ENCODE assay signal across 22 cellular contexts in the genomic region with DNA sequence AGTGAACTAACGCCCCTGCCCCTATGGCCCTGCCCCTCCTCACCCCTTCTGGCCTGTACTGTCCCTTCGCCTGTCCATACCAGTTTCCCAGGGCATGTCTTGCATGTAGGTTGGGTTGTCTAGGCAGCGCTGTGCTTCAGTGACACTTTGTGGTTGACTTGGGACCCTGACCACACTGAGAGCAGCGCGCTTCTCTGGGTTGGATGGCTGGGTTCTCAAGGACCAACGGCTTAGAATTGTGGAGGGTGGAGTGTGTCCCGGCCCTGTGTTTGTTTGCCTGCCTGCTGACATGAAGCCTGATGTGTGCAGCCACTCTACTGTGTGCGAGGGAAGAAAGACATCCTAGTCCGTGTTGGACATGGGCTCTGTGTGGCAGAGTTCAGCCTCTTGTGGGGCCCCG. TPM values are rescaled to one million over a fixed set of nuclear protein-coding genes. Genes with fewer than 3 reads are reported as not detected.
DNase-seq lines count a peak whose midpoint lies in the region; ATAC-seq, FAIRE-seq and TF ChIP-seq lines count a peak whose summit lies in the region.
"Had no signal": no experiment of that assay in that cellular context is flagged by ENCODE, and none has a peak within 500 bp of the region (broad histone marks: within the 10 kb centered on the region; RNA-seq: fewer than 3 reads in every experiment).

No MANE protein-coding gene starts in this region.

- no peak overlapping the region for H2AK5ac ChIP-seq in H9 (ENCODE audit: insufficient read length, low read length)

- no peaks in the 10 kb centered on the region for H3K36me3 ChIP-seq in parathyroid adenoma (ENCODE audit: control insufficient read depth, insufficient read depth, low read length)
- H3K36me3 ChIP-seq: esophagus muscularis mucosa, gastroesophageal sphincter, HAP-1, tibial artery had no signal

- H4K20me1 ChIP-seq in H9 (ENCODE audit: control insufficient read depth, insufficient read depth, insufficient read length): no peaks in the 10 kb centered on the region

- H3K27ac ChIP-seq in CD4-positive, alpha-beta T cell (ENCODE audit: low read depth, low read length): no peak overlapping the region
- H3K27ac ChIP-seq in H9 (ENCODE audit: insufficient read length, low read depth, low read length): no peak overlapping the region
- H3K27ac ChIP-seq in parathyroid adenoma: peak overlapping the region; percentile 25
- H3K27ac ChIP-seq: esophagus muscularis mucosa, gastroesophageal sphincter, tibial artery had no signal

- H3K79me1 ChIP-seq in H9 (ENCODE audit: insufficient read depth, low read depth, low read length, poor library complexity, severe bottlenecking): peaks cover 17% of the 10 kb centered on the region

- H2BK15ac ChIP-seq in H9 (ENCODE audit: low read depth, low read length): no peak overlapping the region

- peaks cover 85% of the 10 kb centered on the region; the same call in 1 of the 2 replicates for H3K79me2 ChIP-seq in H9 (ENCODE audit: insufficient read depth, low read length)
- peaks cover 92% of the 10 kb centered on the region for H3K79me2 ChIP-seq in parathyroid adenoma

- H3K4me2 ChIP-seq in H9 (ENCODE audit: insufficient read depth, insufficient read length, low read length): no peak overlapping the region
- no peak overlapping the region for H3K4me2 ChIP-seq in parathyroid adenoma (ENCODE audit: low read length)

- no peak overlapping the region for H3K4me3 Mint-ChIP-seq in CD4-positive, alpha-beta T cell
- no peak overlapping the region for H3K4me3 Mint-ChIP-seq in H9

- no peak overlapping the region for H3K9ac ChIP-seq in H9 (ENCODE audit: extremely low read depth, insufficient read length, low read length)
- H3K9ac ChIP-seq in parathyroid adenoma: no peak overlapping the region

- no peak overlapping the region; the same call in 1 of the 2 replicates for H3K14ac ChIP-seq in H9 (ENCODE audit: insufficient read depth, low read length)

- H3K27me3 ChIP-seq in CD4-positive, alpha-beta T cell (ENCODE audit: control insufficient read depth, insufficient read depth, low read length): no peaks in the 10 kb centered on the region
- no peaks in the 10 kb centered on the region for H3K27me3 ChIP-seq in H9 (ENCODE audit: insufficient read depth, low read length)
- H3K27me3 ChIP-seq in parathyroid adenoma (ENCODE audit: control insufficient read depth, insufficient read depth, low read length): no peaks in the 10 kb centered on the region
- H3K27me3 ChIP-seq: esophagus muscularis mucosa, gastroesophageal sphincter, tibial artery had no signal

- H3K27ac Mint-ChIP-seq in CD4-positive, alpha-beta T cell: peak overlapping the region; percentile 68
- peak overlapping the region; percentile 5 to 69 (median 62); a peak in 3 of 7 replicates for H3K27ac Mint-ChIP-seq in H9

- ATAC-seq in CD4-positive, alpha-beta T cell (ENCODE audit: poor library complexity): no peak
- ATAC-seq in esophagus mucosa: peak; percentile 5
- ATAC-seq: gastroesophageal sphincter, Panc1 had no signal

- DNase-seq in CD4-positive, alpha-beta T cell: no peak
- DNase-seq in H9 (no peak), H54 (ENCODE audit: insufficient read length, low spot score) (no peak), NCI-H1930 (lab: John Stamatoyannopoulos, UW) (no peak), NOMO-1 treated with dmso at 0.1 percent for 144 hours (lab: John Stamatoyannopoulos, UW; ENCODE audit: unreplicated experiment) (no peak)
- DNase-seq: activated CD4-positive, alpha-beta T cell treated with anti-CD3 and anti-CD28 coated beads for 1 hour; anterior cingulate cortex; central memory CD4-positive, alpha-beta T cell; mesenchymal stem cell; NCI-H1417 treated with DMSO at 0.1 percent for 48 hours; NCI-H2171; NCI-H774; right cardiac atrium; T1000; tibial artery had no signal

- no peak overlapping the region for H4K91ac ChIP-seq in H9 (ENCODE audit: insufficient read length, low read depth, low read length)

- peaks cover 80% of the 10 kb centered on the region for H3K4me1 Mint-ChIP-seq in CD4-positive, alpha-beta T cell (ENCODE audit: low read depth)
- peaks cover 40 to 59% of the 10 kb centered on the region in 2 experiments for H3K4me1 Mint-ChIP-seq in H9

- no peak overlapping the region for H3K4me3 ChIP-seq in parathyroid adenoma (ENCODE audit: low read depth, low read length)
- H3K4me3 ChIP-seq: esophagus muscularis mucosa, gastroesophageal sphincter, HAP-1, tibial artery had no signal

- H4K8ac ChIP-seq in H9 (replicated peaks; ENCODE audit: insufficient read length, low read depth, low read length): no peak overlapping the region

- no peak overlapping the region for H4K5ac ChIP-seq in H9 (ENCODE audit: insufficient read length, low read depth, low read length)

- no peak overlapping the region for H3T11ph ChIP-seq in H9 (ENCODE audit: low read length)

- H2BK20ac ChIP-seq in H9 (ENCODE audit: low read depth, low read length, poor library complexity, severe bottlenecking): no peak overlapping the region

- H3K27me3 Mint-ChIP-seq in CD4-positive, alpha-beta T cell: no peaks in the 10 kb centered on the region
- H3K27me3 Mint-ChIP-seq in H9 (ENCODE audit: low read depth): no peaks in the 10 kb centered on the region

- no peak overlapping the region for H3K4ac ChIP-seq in H9 (ENCODE audit: low read depth, low read length)

- CTCF ChIA-PET in CD4-positive, alpha-beta T cell (lab: Charles Lee): no interaction called here

- no peak overlapping the region for H2BK12ac ChIP-seq in H9 (ENCODE audit: insufficient read length, low read depth, low read length)

- H3K23ac ChIP-seq in H9 (ENCODE audit: insufficient read length, low read depth, low read length): no peak overlapping the region

- no peak for TF ChIP-seq POLR2A in H54 (IDR thresholded peaks at IDR 0.05; ENCODE audit: low read depth, low read length)

- H3K56ac ChIP-seq in H9 (ENCODE audit: insufficient read length, low read depth, low read length): no peak overlapping the region

- H3K4me1 ChIP-seq in H9 (ENCODE audit: insufficient read depth, low read length) (peaks cover 2% of the 10 kb centered on the region), parathyroid adenoma (peaks cover 11% of the 10 kb centered on the region)
- H3K4me1 ChIP-seq: HAP-1 had no signal

- H3K9me3 ChIP-seq in CD4-positive, alpha-beta T cell (ENCODE audit: control insufficient read depth, low read length): no peaks in the 10 kb centered on the region
- H3K9me3 ChIP-seq in H9 (ENCODE audit: control insufficient read depth, low read depth, low read length) (no peaks in the 10 kb centered on the region), parathyroid adenoma (ENCODE audit: control insufficient read depth, low read length) (no peaks in the 10 kb centered on the region)
- H3K9me3 ChIP-seq: esophagus muscularis mucosa, gastroesophageal sphincter, HAP-1, tibial artery had no signal

- no peaks in the 10 kb centered on the region for H3K36me3 Mint-ChIP-seq in CD4-positive, alpha-beta T cell (ENCODE audit: low read depth)
- peaks cover 0 to 10% (median 4%) of the 10 kb centered on the region in 3 experiments; a peak in 4 of 7 replicates for H3K36me3 Mint-ChIP-seq in H9 (ENCODE audit: insufficient read depth in 1 of 3, low read depth in 3 of 3)

- H2BK5ac ChIP-seq in H9 (ENCODE audit: insufficient read length, low read length): no peak overlapping the region

- H3K18ac ChIP-seq in H9 (ENCODE audit: insufficient read length, low read depth, low read length): no peak overlapping the region

- TF ChIP-seq CTCF in CD4-positive, alpha-beta T cell (IDR thresholded peaks at IDR 0.05): no peak
- TF ChIP-seq CTCF in H9 (conservative IDR thresholded peaks at IDR 0.05) (no peak), parathyroid adenoma (IDR thresholded peaks at IDR 0.05) (no peak)

- no CpG with 5 or more reads among the region's 10 CpGs for WGBS in H9 (ENCODE audit: extremely low coverage, insufficient read length, low lambda C conversion rate)

- no peaks in the 10 kb centered on the region for H3K9me3 Mint-ChIP-seq in CD4-positive, alpha-beta T cell
- H3K9me3 Mint-ChIP-seq in H9: no peaks in the 10 kb centered on the region

- H3K23me2 ChIP-seq in H9 (ENCODE audit: insufficient read length, low read depth, low read length, poor library complexity, severe bottlenecking): no peaks in the 10 kb centered on the region

- no peak for FAIRE-seq in H54 (lab: Jason Lieb, UNC)
- FAIRE-seq: G401.6 had no signal

- POLR2A ChIA-PET in CD4-positive, alpha-beta T cell (lab: Charles Lee): no interaction called here

- H2AFZ ChIP-seq in H9 (ENCODE audit: low read length) (no peak overlapping the region), parathyroid adenoma (no peak overlapping the region)

- intact Hi-C loops in CD4-positive, alpha-beta T cell (cut with DNase I, micrococcal nuclease): no loop called here

- no peak overlapping the region for H2BK120ac ChIP-seq in H9 (ENCODE audit: low read depth, low read length, poor library complexity, severe bottlenecking)

RNA-seq across cellular contexts. Expression of a gene that starts 15.9 kb away (rescaled TPM):
- 100 to 1,000 TPM; 104 to 107 TPM for total RNA-seq in CD4-positive, alpha-beta T cell
- total RNA-seq in H9 (2021): 189 and 198 TPM in 2 replicates
- 58.9 TPM for total RNA-seq in esophagus mucosa
